In genomic region chr1:32925360-32926142, GRCh38 we compare ENCODE assay signal across 8 cellular contexts. TPM values are rescaled to one million over a fixed set of nuclear protein-coding genes. Genes with fewer than 3 reads are reported as not detected.
DNase-seq lines count a peak whose midpoint lies in the region; ATAC-seq and TF ChIP-seq lines count a peak whose summit lies in the region.

No MANE protein-coding gene starts in this region.

- no peaks in the 10 kb centered on the region for H3K36me3 Mint-ChIP-seq in natural killer cell treated with Interleukin-12 subunit alpha and Interleukin-12 subunit beta and Interleukin-15 and Interleukin-18, amount 100 ng/mL, for 72 hours

- H3K4me3 Mint-ChIP-seq in natural killer cell treated with Interleukin-12 subunit alpha and Interleukin-12 subunit beta and Interleukin-15 and Interleukin-18, amount 100 ng/mL, for 72 hours: peak overlapping the region; percentile 66

- H3K27me3 ChIP-seq in SJCRH30: no peaks in the 10 kb centered on the region

- no peak overlapping the region for H2AFZ ChIP-seq in OCI-LY7 (ENCODE audit: low read length)

- DNase-seq in ELF-1 (ENCODE audit: low read depth, low spot score) (peak; percentile 83), SJCRH30 (peak; percentile 72 to 82), erythroblast (lab: John Stamatoyannopoulos, UW) (peak; percentile 12 to 15), OCI-LY7 (ENCODE audit: low spot score) (no peak), GM03348 (ENCODE audit: low spot score) (no peak)
- DNase-seq in natural killer cell treated with Interleukin-12 subunit alpha and Interleukin-12 subunit beta and Interleukin-15 and Interleukin-18, amount 100 ng/mL, for 72 hours (ENCODE audit: low spot score): no peak

- POLR2A ChIA-PET in OCI-LY7 (lab: Charles Lee): interaction anchor here (0.7 to 0.9 kb wide), 2 partner anchors 132 to 155 kb away, joined by 3 to 9 read pairs; partner anchors contain the start of gene AZIN2

- H3K4me3 ChIP-seq in SJCRH30: peak overlapping the region; percentile 57
- no peak overlapping the region for H3K4me3 ChIP-seq in OCI-LY7 (ENCODE audit: low read depth, low read length, poor library complexity, severe bottlenecking)

- H3K4me2 ChIP-seq in OCI-LY7 (ENCODE audit: low read length): no peak overlapping the region

- BruUV-seq in OCI-LY7 (replicated peaks; lab: Mats Ljungman, UMichigan): no TSS peak

- intact Hi-C loops in OCI-LY7 (cut with micrococcal nuclease; ENCODE audit: unreplicated experiment): no loop called here

- peak; percentile 46 to 54 for ATAC-seq in natural killer cell treated with Interleukin-12 subunit alpha and Interleukin-12 subunit beta and Interleukin-15 and Interleukin-18, amount 100 ng/mL, for 72 hours
- ATAC-seq in HG03439 (IDR thresholded peaks at IDR 0.05; ENCODE audit: unreplicated experiment): no peak
- no peak for ATAC-seq in GM18867 (IDR thresholded peaks at IDR 0.05; ENCODE audit: unreplicated experiment)

- H3K4me1 ChIP-seq in SJCRH30 (peaks cover 18% of the 10 kb centered on the region), OCI-LY7 (ENCODE audit: insufficient read depth, low read length, poor library complexity, severe bottlenecking) (no peaks in the 10 kb centered on the region)

- no peak for TF ChIP-seq POLR2A in erythroblast (IDR thresholded peaks at IDR 0.05; ENCODE audit: low read length)

- H3K9me3 ChIP-seq in SJCRH30 (replicated peaks): no peaks in the 10 kb centered on the region
- no peaks in the 10 kb centered on the region for H3K9me3 ChIP-seq in OCI-LY7 (ENCODE audit: low read length)

- H3K27ac Mint-ChIP-seq in natural killer cell treated with Interleukin-12 subunit alpha and Interleukin-12 subunit beta and Interleukin-15 and Interleukin-18, amount 100 ng/mL, for 72 hours: peak overlapping the region; percentile 60 to 79

- H3K36me3 ChIP-seq in SJCRH30: no peaks in the 10 kb centered on the region
- H3K36me3 ChIP-seq in OCI-LY7 (ENCODE audit: insufficient read depth, low read length): no peaks in the 10 kb centered on the region

- no peaks in the 10 kb centered on the region for H4K20me1 ChIP-seq in OCI-LY7 (ENCODE audit: insufficient read depth, low read length)

- H3K27ac ChIP-seq in SJCRH30: peak overlapping the region; percentile 16; the same call in 1 of the 2 replicates
- H3K27ac ChIP-seq in OCI-LY7 (ENCODE audit: low read depth, low read length, poor library complexity, severe bottlenecking): no peak overlapping the region

- no peaks in the 10 kb centered on the region for H3K9me2 ChIP-seq in OCI-LY7 (ENCODE audit: insufficient read depth, low read length)

- TF ChIP-seq CTCF in OCI-LY7 (conservative IDR thresholded peaks at IDR 0.05; ENCODE audit: low read length): no peak

- no peaks in the 10 kb centered on the region for H3K9me3 Mint-ChIP-seq in natural killer cell treated with Interleukin-12 subunit alpha and Interleukin-12 subunit beta and Interleukin-15 and Interleukin-18, amount 100 ng/mL, for 72 hours

- CTCF ChIA-PET in OCI-LY7 (lab: Charles Lee; ENCODE audit: unreplicated experiment): interaction anchor here (0.7 kb wide), 1 partner anchor 130 kb away, joined by 3 read pairs; no protein-coding TSS in a partner anchor

- peaks cover 30 to 32% of the 10 kb centered on the region in 2 donors for H3K4me1 Mint-ChIP-seq in natural killer cell treated with Interleukin-12 subunit alpha and Interleukin-12 subunit beta and Interleukin-15 and Interleukin-18, amount 100 ng/mL, for 72 hours (ENCODE audit: low read depth in 2 of 2)

- no peaks in the 10 kb centered on the region for H3K79me2 ChIP-seq in OCI-LY7 (ENCODE audit: insufficient read depth, low read depth, low read length)

- peaks cover 26 to 57% of the 10 kb centered on the region in 2 donors for H3K27me3 Mint-ChIP-seq in natural killer cell treated with Interleukin-12 subunit alpha and Interleukin-12 subunit beta and Interleukin-15 and Interleukin-18, amount 100 ng/mL, for 72 hours

RNA-seq across cellular contexts. Expression of gene TMEM54, which starts 24.4 kb away (rescaled TPM):
- total RNA-seq in SJCRH30 (2014; rRNA removed; shearing (Covaris generic)): 17.6 and 18.6 TPM in 2 replicates
- 1 to 10 TPM; 2.5 to 5.9 TPM for total RNA-seq in natural killer cell treated with Interleukin-12 subunit alpha and Interleukin-12 subunit beta and Interleukin-15 and Interleukin-18, amount 100 ng/mL, for 72 hours
- 2.2 and 3.1 TPM in 2 replicates for total RNA-seq in OCI-LY7 (2014; rRNA removed; shearing (Covaris generic))
- total RNA-seq in OCI-LY7 (2022): 0.93 and 1.7 TPM in 2 replicates

RNA-seq across cellular contexts. Expression of gene RNF19B, which starts 39.1 kb away (rescaled TPM):
- total RNA-seq in SJCRH30 (2014; rRNA removed; shearing (Covaris generic)): 10.5 and 10.9 TPM in 2 replicates
- 100 to 1,000 TPM in 1 of 2 donors, 10 to 100 TPM in 1; 92.0 to 246 TPM for total RNA-seq in natural killer cell treated with Interleukin-12 subunit alpha and Interleukin-12 subunit beta and Interleukin-15 and Interleukin-18, amount 100 ng/mL, for 72 hours
- total RNA-seq in OCI-LY7 (2014; rRNA removed; shearing (Covaris generic)): 21.1 and 23.0 TPM in 2 replicates
- 33.6 and 36.8 TPM in 2 replicates for total RNA-seq in OCI-LY7 (2022)

RNA-seq across cellular contexts. Expression of gene HPCA, which starts 39.3 kb away (rescaled TPM):
- not detected in 2 replicates for total RNA-seq in SJCRH30 (2014; rRNA removed; shearing (Covaris generic))
- total RNA-seq in natural killer cell treated with Interleukin-12 subunit alpha and Interleukin-12 subunit beta and Interleukin-15 and Interleukin-18, amount 100 ng/mL, for 72 hours: under 1 TPM in 1 of 2 donors, not detected in 1; 0.38 TPM
- 3.3 and 4.2 TPM in 2 replicates for total RNA-seq in OCI-LY7 (2014; rRNA removed; shearing (Covaris generic))
- total RNA-seq in OCI-LY7 (2022): 0.36 and 1.2 TPM in 2 replicates

RNA-seq across cellular contexts. Expression of gene FNDC5, which starts 54.8 kb away (rescaled TPM):
- total RNA-seq in SJCRH30 (2014; rRNA removed; shearing (Covaris generic)): 66.2 and 72.2 TPM in 2 replicates
- total RNA-seq in natural killer cell treated with Interleukin-12 subunit alpha and Interleukin-12 subunit beta and Interleukin-15 and Interleukin-18, amount 100 ng/mL, for 72 hours: not detected
- total RNA-seq in OCI-LY7 (2014; rRNA removed; shearing (Covaris generic)): not detected in 2 replicates
- total RNA-seq in OCI-LY7 (2022): not detected in 2 replicates

Comparison
In these comparisons a context has a peak if more than half of its experiments do, and no peak if none do; other contexts are left out.
1. DNase-seq: peak in ELF-1 (single experiment), SJCRH30 (2 of 2) and erythroblast (2 of 2); none in natural killer cell treated with Interleukin-12 subunit alpha and Interleukin-12 subunit beta and Interleukin-15 and Interleukin-18, amount 100 ng/mL, for 72 hours (single experiment), OCI-LY7 (single experiment) and GM03348 (single experiment).
2. ATAC-seq: peak in natural killer cell treated with Interleukin-12 subunit alpha and Interleukin-12 subunit beta and Interleukin-15 and Interleukin-18, amount 100 ng/mL, for 72 hours (2 of 2); none in HG03439 (single experiment) and GM18867 (single experiment).